Comparison of ENCODE assay signal across 1 cellular context in the genomic region with DNA sequence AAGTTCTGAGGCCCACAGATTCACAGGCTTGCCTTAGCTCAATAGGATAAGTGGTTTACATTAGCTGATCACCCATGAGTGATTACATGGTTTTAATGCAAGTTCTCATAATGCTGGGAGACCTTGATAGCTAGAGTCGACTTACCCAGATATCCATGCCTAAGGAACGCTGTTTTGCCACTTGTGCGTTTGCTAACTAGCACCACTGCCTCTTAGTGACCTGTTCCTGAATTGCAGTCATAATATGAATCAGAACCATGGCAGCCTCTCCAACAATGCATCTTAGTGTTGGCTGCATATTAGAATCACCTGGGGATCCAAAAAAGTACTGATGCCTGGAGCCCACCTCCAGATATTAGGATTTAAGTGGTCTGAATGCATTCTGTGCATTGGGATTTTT.
TF ChIP-seq lines count a peak whose summit lies in the region.

No MANE protein-coding gene starts in this region.

TF ChIP-seq in SK-N-SH treated with all-trans-retinoic acid at 6 μM for 48 hours, 23 proteins besides CTCF, POLR2A, EP300 and RAD21 (continued from another document):
- TF ChIP-seq, protein P1, sequence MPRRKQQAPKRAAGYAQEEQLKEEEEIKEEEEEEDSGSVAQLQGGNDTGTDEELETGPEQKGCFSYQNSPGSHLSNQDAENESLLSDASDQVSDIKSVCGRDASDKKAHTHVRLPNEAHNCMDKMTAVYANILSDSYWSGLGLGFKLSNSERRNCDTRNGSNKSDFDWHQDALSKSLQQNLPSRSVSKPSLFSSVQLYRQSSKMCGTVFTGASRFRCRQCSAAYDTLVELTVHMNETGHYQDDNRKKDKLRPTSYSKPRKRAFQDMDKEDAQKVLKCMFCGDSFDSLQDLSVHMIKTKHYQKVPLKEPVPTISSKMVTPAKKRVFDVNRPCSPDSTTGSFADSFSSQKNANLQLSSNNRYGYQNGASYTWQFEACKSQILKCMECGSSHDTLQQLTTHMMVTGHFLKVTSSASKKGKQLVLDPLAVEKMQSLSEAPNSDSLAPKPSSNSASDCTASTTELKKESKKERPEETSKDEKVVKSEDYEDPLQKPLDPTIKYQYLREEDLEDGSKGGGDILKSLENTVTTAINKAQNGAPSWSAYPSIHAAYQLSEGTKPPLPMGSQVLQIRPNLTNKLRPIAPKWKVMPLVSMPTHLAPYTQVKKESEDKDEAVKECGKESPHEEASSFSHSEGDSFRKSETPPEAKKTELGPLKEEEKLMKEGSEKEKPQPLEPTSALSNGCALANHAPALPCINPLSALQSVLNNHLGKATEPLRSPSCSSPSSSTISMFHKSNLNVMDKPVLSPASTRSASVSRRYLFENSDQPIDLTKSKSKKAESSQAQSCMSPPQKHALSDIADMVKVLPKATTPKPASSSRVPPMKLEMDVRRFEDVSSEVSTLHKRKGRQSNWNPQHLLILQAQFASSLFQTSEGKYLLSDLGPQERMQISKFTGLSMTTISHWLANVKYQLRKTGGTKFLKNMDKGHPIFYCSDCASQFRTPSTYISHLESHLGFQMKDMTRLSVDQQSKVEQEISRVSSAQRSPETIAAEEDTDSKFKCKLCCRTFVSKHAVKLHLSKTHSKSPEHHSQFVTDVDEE (CRISPR knock-in tag; IDR thresholded peaks at IDR 0.05) = no peak
- TF ChIP-seq, protein P2, sequence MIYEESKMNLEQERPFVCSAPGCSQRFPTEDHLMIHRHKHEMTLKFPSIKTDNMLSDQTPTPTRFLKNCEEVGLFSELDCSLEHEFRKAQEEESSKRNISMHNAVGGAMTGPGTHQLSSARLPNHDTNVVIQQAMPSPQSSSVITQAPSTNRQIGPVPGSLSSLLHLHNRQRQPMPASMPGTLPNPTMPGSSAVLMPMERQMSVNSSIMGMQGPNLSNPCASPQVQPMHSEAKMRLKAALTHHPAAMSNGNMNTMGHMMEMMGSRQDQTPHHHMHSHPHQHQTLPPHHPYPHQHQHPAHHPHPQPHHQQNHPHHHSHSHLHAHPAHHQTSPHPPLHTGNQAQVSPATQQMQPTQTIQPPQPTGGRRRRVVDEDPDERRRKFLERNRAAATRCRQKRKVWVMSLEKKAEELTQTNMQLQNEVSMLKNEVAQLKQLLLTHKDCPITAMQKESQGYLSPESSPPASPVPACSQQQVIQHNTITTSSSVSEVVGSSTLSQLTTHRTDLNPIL (CRISPR knock-in tag; IDR thresholded peaks at IDR 0.05; ENCODE audit: low read depth) = no peak
- TF ChIP-seq PPARA (CRISPR knock-in tag; IDR thresholded peaks at IDR 0.05; ENCODE audit: borderline replicate concordance) (no peak), GLIS3 (CRISPR knock-in tag; IDR thresholded peaks at IDR 0.05) (no peak), ZNF565 (CRISPR knock-in tag; conservative IDR thresholded peaks at IDR 0.05; ENCODE audit: low read depth) (no peak), ZNF8 (CRISPR knock-in tag; IDR thresholded peaks at IDR 0.05) (no peak), ZNF70 (CRISPR knock-in tag; IDR thresholded peaks at IDR 0.05) (no peak), ARNTL (CRISPR knock-in tag; IDR thresholded peaks at IDR 0.05; ENCODE audit: borderline replicate concordance, low read depth) (no peak), BACH2 (CRISPR knock-in tag; IDR thresholded peaks at IDR 0.05; ENCODE audit: borderline replicate concordance) (no peak), RARB (CRISPR knock-in tag; IDR thresholded peaks at IDR 0.05) (no peak), CSDC2 (CRISPR knock-in tag; IDR thresholded peaks at IDR 0.05) (no peak), ZC3H10 (CRISPR knock-in tag; IDR thresholded peaks at IDR 0.05) (no peak), TCF4 (CRISPR knock-in tag; IDR thresholded peaks at IDR 0.05; ENCODE audit: borderline replicate concordance) (no peak), ZFP30 (CRISPR knock-in tag; IDR thresholded peaks at IDR 0.05) (no peak)
- TF ChIP-seq, protein P3, sequence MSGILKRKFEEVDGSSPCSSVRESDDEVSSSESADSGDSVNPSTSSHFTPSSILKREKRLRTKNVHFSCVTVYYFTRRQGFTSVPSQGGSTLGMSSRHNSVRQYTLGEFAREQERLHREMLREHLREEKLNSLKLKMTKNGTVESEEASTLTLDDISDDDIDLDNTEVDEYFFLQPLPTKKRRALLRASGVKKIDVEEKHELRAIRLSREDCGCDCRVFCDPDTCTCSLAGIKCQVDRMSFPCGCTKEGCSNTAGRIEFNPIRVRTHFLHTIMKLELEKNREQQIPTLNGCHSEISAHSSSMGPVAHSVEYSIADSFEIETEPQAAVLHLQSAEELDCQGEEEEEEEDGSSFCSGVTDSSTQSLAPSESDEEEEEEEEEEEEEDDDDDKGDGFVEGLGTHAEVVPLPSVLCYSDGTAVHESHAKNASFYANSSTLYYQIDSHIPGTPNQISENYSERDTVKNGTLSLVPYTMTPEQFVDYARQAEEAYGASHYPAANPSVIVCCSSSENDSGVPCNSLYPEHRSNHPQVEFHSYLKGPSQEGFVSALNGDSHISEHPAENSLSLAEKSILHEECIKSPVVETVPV (CRISPR knock-in tag; IDR thresholded peaks at IDR 0.05) = no peak
